ENCODE assay signal across 8 cellular contexts in the genomic region with DNA sequence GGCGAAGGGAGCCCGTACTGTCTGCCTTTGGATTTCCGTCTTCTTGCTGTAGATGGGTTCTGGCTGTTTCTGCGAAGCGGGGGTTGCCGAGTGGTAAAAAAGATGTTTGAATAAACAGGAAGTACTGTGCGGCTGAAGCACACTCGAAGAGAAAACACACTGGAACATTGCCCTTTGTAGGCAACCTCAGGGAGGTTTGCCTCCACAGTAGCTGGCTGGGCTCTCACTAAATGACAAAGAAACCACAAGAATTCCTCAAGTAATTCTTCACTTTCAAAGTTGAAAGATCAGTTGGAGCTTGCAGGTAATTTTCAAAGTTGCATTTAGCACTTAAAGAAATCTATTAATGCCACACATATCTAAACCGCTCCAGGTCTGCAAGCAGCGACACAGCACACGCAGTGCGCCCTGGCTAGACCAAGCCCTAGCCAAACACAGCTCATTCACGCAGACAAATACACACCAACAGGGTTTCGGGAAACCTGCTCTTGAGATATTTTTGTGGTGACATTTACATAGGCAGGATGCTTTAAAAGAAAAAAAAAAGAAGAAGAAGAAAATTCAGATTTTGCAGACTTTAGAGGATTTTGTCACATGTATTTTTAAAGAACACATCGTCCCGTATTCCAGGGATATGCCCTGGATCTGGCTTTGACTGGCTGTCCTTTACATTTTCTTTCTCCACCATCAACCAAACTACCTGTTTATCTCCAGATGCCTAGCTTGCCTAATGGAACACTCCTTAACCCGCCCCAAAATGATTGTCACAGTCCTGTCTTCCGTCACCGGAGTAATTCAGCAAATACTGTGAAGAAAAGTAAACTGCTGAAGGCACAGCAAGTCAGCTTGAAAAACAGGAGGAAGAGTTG.
DNase-seq lines count a peak whose midpoint lies in the region; ATAC-seq and TF ChIP-seq lines count a peak whose summit lies in the region.

No MANE protein-coding gene starts in this region.

- H3K27ac ChIP-seq in adipose tissue (ENCODE audit: low read depth, low read length) (peak overlapping the region; percentile 60), left ventricle myocardium inferior (replicated peaks) (peak overlapping the region; percentile 90), rectal smooth muscle tissue (ENCODE audit: low read depth, low read length) (peak overlapping the region; percentile 81), aorta (ENCODE audit: low read depth in 1 of 2, low read length in 2 of 2) (peak overlapping the region; percentile 98 to 99)

- H3K36me3 ChIP-seq in left ventricle myocardium inferior (no peaks in the 10 kb centered on the region), rectal smooth muscle tissue (ENCODE audit: control insufficient read depth, insufficient read depth, low read length) (no peaks in the 10 kb centered on the region), aorta (ENCODE audit: control insufficient read depth in 1 of 2, insufficient read depth in 2 of 2, low read length in 1 of 2) (no peaks in the 10 kb centered on the region)

- H3K4me1 ChIP-seq in left ventricle myocardium inferior (peaks cover 88% of the 10 kb centered on the region), rectal smooth muscle tissue (ENCODE audit: control insufficient read depth, insufficient read depth, low read length) (peaks cover 20% of the 10 kb centered on the region), aorta (ENCODE audit: control insufficient read depth in 1 of 2, insufficient read depth in 2 of 2, low read length in 2 of 2) (peaks cover 0 to 2% of the 10 kb centered on the region in 2 donors)

- peak; percentile 66 for DNase-seq in SKM-1 treated with dmso at 0.1 percent for 144 hours (lab: John Stamatoyannopoulos, UW; ENCODE audit: unreplicated experiment)
- DNase-seq in SKM-1 (lab: John Stamatoyannopoulos, UW; ENCODE audit: unreplicated experiment) = no peak
- peak; percentile 51 for DNase-seq in left ventricle myocardium inferior
- DNase-seq in aorta = peak in 1 of 2 donors; percentile 82

- no peaks in the 10 kb centered on the region for H3K27me3 ChIP-seq in left ventricle myocardium inferior (ENCODE audit: low read depth)
- no peaks in the 10 kb centered on the region for H3K27me3 ChIP-seq in rectal smooth muscle tissue (ENCODE audit: control insufficient read depth, insufficient read depth, low read length)
- H3K27me3 ChIP-seq in aorta (ENCODE audit: control insufficient read depth in 1 of 2, insufficient read depth in 2 of 2, low read length in 1 of 2) = no peaks in the 10 kb centered on the region

- 7 to 19% (median 16%) methylated on average over 19 of the region's 19 CpGs for WGBS in adipose tissue, 3 donors
- 1 to 2% methylated on average over 19 of the region's 19 CpGs for WGBS in aorta, 2 donors

- TF ChIP-seq CTCF in left ventricle myocardium inferior (IDR thresholded peaks at IDR 0.05; ENCODE audit: borderline replicate concordance) = no peak

- H3K9ac ChIP-seq in rectal smooth muscle tissue (ENCODE audit: low read length) = peak overlapping the region; percentile 26

- ATAC-seq in HG03565 (IDR thresholded peaks at IDR 0.05; ENCODE audit: unreplicated experiment) (peak; percentile 73), SK-N-SH treated with all-trans-retinoic acid at 6 μM for 48 hours (peak; percentile 77), aorta (ENCODE audit: low FRiP score) (peak; percentile 69)

- H3K4me3 ChIP-seq in left ventricle myocardium inferior (peak overlapping the region; percentile 67), rectal smooth muscle tissue (ENCODE audit: low read length) (peak overlapping the region; percentile 51), aorta (ENCODE audit: low read length in 2 of 2) (peak overlapping the region; percentile 89 to 99)

- H3K9me3 ChIP-seq in left ventricle myocardium inferior (replicated peaks) = no peaks in the 10 kb centered on the region
- H3K9me3 ChIP-seq in aorta (ENCODE audit: control insufficient read depth, low read length) = no peaks in the 10 kb centered on the region

- intact Hi-C loops in left ventricle myocardium inferior (cut with micrococcal nuclease) (no loop called here), aorta (cut with DNase I) (loop anchor here in 1 of 2 donors (5.0 to 10.0 kb wide), 3 partner anchors 112 to 452 kb away; partner anchors contain the start of gene FOXP1)

TF ChIP-seq in SK-N-SH treated with all-trans-retinoic acid at 6 μM for 48 hours, 23 proteins besides CTCF, POLR2A, EP300 and RAD21 (continues in another document):
- TF ChIP-seq ZNF70 (CRISPR knock-in tag; IDR thresholded peaks at IDR 0.05) = no peak
- no peak for TF ChIP-seq PPARA (CRISPR knock-in tag; IDR thresholded peaks at IDR 0.05; ENCODE audit: borderline replicate concordance)
- TF ChIP-seq TCF4 (CRISPR knock-in tag; IDR thresholded peaks at IDR 0.05; ENCODE audit: borderline replicate concordance) = no peak
- no peak for TF ChIP-seq ZFP3 (CRISPR knock-in tag; IDR thresholded peaks at IDR 0.05)
- no peak for TF ChIP-seq TOX (CRISPR knock-in tag; IDR thresholded peaks at IDR 0.05; ENCODE audit: borderline replicate concordance)
- TF ChIP-seq ARNTL (CRISPR knock-in tag; IDR thresholded peaks at IDR 0.05; ENCODE audit: borderline replicate concordance, low read depth) = no peak
- TF ChIP-seq CREB5 (CRISPR knock-in tag; IDR thresholded peaks at IDR 0.05; ENCODE audit: low read depth) = no peak
- TF ChIP-seq CSDC2 (CRISPR knock-in tag; IDR thresholded peaks at IDR 0.05) = no peak
- no peak for TF ChIP-seq OSR1 (CRISPR knock-in tag; IDR thresholded peaks at IDR 0.05)
- no peak for TF ChIP-seq ZNF565 (CRISPR knock-in tag; conservative IDR thresholded peaks at IDR 0.05; ENCODE audit: low read depth)
- TF ChIP-seq POU6F1 (CRISPR knock-in tag; IDR thresholded peaks at IDR 0.05; ENCODE audit: borderline replicate concordance, low read depth) = no peak
- no peak for TF ChIP-seq RARB (CRISPR knock-in tag; IDR thresholded peaks at IDR 0.05)
- no peak for TF ChIP-seq SNAI2 (CRISPR knock-in tag; IDR thresholded peaks at IDR 0.05)
- TF ChIP-seq, protein P1, sequence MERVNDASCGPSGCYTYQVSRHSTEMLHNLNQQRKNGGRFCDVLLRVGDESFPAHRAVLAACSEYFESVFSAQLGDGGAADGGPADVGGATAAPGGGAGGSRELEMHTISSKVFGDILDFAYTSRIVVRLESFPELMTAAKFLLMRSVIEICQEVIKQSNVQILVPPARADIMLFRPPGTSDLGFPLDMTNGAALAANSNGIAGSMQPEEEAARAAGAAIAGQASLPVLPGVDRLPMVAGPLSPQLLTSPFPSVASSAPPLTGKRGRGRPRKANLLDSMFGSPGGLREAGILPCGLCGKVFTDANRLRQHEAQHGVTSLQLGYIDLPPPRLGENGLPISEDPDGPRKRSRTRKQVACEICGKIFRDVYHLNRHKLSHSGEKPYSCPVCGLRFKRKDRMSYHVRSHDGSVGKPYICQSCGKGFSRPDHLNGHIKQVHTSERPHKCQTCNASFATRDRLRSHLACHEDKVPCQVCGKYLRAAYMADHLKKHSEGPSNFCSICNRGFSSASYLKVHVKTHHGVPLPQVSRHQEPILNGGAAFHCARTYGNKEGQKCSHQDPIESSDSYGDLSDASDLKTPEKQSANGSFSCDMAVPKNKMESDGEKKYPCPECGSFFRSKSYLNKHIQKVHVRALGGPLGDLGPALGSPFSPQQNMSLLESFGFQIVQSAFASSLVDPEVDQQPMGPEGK (CRISPR knock-in tag; IDR thresholded peaks at IDR 0.05; ENCODE audit: borderline replicate concordance) = no peak
- no peak for TF ChIP-seq ZNF8 (CRISPR knock-in tag; IDR thresholded peaks at IDR 0.05)
- no peak for TF ChIP-seq ZFP30 (CRISPR knock-in tag; IDR thresholded peaks at IDR 0.05)
- no peak for TF ChIP-seq ZC3H10 (CRISPR knock-in tag; IDR thresholded peaks at IDR 0.05)
- no peak for TF ChIP-seq GLIS3 (CRISPR knock-in tag; IDR thresholded peaks at IDR 0.05)
